17 cellular contexts compared by ENCODE assay signal in genomic region chr20:11445161-11445560, GRCh38.
"Had no signal": no experiment of that assay in that cellular context is flagged by ENCODE, and none has a peak within 500 bp of the region (broad histone marks: within the 10 kb centered on the region; RNA-seq: fewer than 3 reads in every experiment).

No MANE protein-coding gene starts in this region.

- H3K36me3 ChIP-seq: tibial nerve, vagina had no signal

- ATAC-seq: activated CD4-positive, CD25-positive, alpha-beta regulatory T cell treated with anti-CD3 and anti-CD28 coated beads, Interleukin-2, amount 50 U/mL, for 24 hours; activated CD8-positive, alpha-beta T cell treated with anti-CD3 and anti-CD28 coated beads, Interleukin-2, amount 10 ng/mL, durations not matched to agents 7 days and 5 days; activated naive CD8-positive, alpha-beta T cell treated with anti-CD3 and anti-CD28 coated beads, Interleukin-2, amount 50 U/mL, for 24 hours; activated T-cell treated with anti-CD3 and anti-CD28 coated beads, Interleukin-2, amount 50 U/mL, for 4 hours; foreskin keratinocyte; natural killer cell treated with Interleukin-12 subunit alpha and Interleukin-12 subunit beta and Interleukin-15 and Interleukin-18, amount 100 ng/mL, for 72 hours; stimulated activated naive CD8-positive, alpha-beta T cell treated with anti-CD3 and anti-CD28 coated beads, Interleukin-15, Interleukin-2, amounts not matched to agents 100 U/mL and 50 U/mL, for 24 hours; T-cell had no signal

- DNase-seq: activated CD4-positive, alpha-beta T cell treated with anti-CD3 and anti-CD28 coated beads, Interleukin-2, amount 10 ng/mL, durations not matched to agents 7 days and 5 days; activated CD8-positive, alpha-beta T cell treated with anti-CD3 and anti-CD28 coated beads, Interleukin-2, amount 10 ng/mL, durations not matched to agents 7 days and 5 days; activated naive CD4-positive, alpha-beta T cell treated with anti-CD3 and anti-CD28 coated beads, Interleukin-2, amount 10 ng/mL, durations not matched to agents 7 days and 5 days; activated naive CD8-positive, alpha-beta T cell treated with anti-CD3 and anti-CD28 coated beads, Interleukin-2, amount 50 U/mL, for 24 hours; activated T-cell treated with anti-CD3 and anti-CD28 coated beads, Interleukin-2, amount 50 U/mL, for 4 hours; foreskin keratinocyte; occipital lobe; right cardiac atrium; stimulated activated CD4-positive, alpha-beta T cell treated with anti-CD3 and anti-CD28 coated beads, Interleukin-2, amount 100 ng/mL, for 24 hours; stimulated activated naive CD8-positive, alpha-beta T cell treated with anti-CD3 and anti-CD28 coated beads, Interleukin-15, Interleukin-2, amounts not matched to agents 100 U/mL and 50 U/mL, for 24 hours; substantia nigra; T-cell had no signal

- H3K27me3 ChIP-seq: foreskin keratinocyte, tibial nerve, vagina had no signal

- H3K9me3 ChIP-seq: tibial nerve, vagina had no signal

- H3K27ac ChIP-seq: coronary artery, foreskin keratinocyte, tibial nerve, vagina had no signal

- H3K4me3 ChIP-seq: coronary artery, tibial nerve, vagina had no signal

- H3K4me1 ChIP-seq: foreskin keratinocyte, tibial nerve, vagina had no signal
